In genomic region chr1:230694991-230695390, GRCh38 we compare ENCODE assay signal across 27 cellular contexts. TPM values are rescaled to one million over a fixed set of nuclear protein-coding genes. Genes with fewer than 3 reads are reported as not detected.
"Had no signal": no experiment of that assay in that cellular context is flagged by ENCODE, and none has a peak within 500 bp of the region (broad histone marks: within the 10 kb centered on the region; RNA-seq: fewer than 3 reads in every experiment).

No MANE protein-coding gene starts in this region.

- H3K9me3 Mint-ChIP-seq: activated CD8-positive, alpha-beta T cell treated with anti-CD3 and anti-CD28 coated beads for 36 hours; activated naive CD4-positive, alpha-beta T cell treated with anti-CD3 and anti-CD28 coated beads for 36 hours; activated T-helper 2 cell treated with anti-CD3 and anti-CD28 coated beads, Interferon-gamma antibody, Interleukin-2, Interleukin-4, amounts not matched to agents 10 μg/mL and 5 μg/mL and 100 μg/mL, durations not matched to agents 14 hours and 24 hours and 36 hours; stimulated activated naive CD8-positive, alpha-beta T cell treated with anti-CD3 and anti-CD28 coated beads, Interleukin-15, Interleukin-2, amounts not matched to agents 100 ng/mL and 50 ng/mL, for 24 hours; T-cell had no signal

- H3K27me3 ChIP-seq: right atrium auricular region, transverse colon, vagina had no signal

- H3K27ac ChIP-seq: foreskin keratinocyte, right atrium auricular region, skin epidermis, transverse colon, vagina had no signal

- H3K4me1 ChIP-seq: foreskin keratinocyte, transverse colon, vagina had no signal

- H3K27ac Mint-ChIP-seq: activated CD8-positive, alpha-beta T cell treated with anti-CD3 and anti-CD28 coated beads for 36 hours; activated naive CD4-positive, alpha-beta T cell treated with anti-CD3 and anti-CD28 coated beads for 36 hours; activated T-helper 2 cell treated with anti-CD3 and anti-CD28 coated beads, Interferon-gamma antibody, Interleukin-2, Interleukin-4, amounts not matched to agents 10 μg/mL and 5 μg/mL and 100 μg/mL, durations not matched to agents 14 hours and 24 hours and 36 hours; progenitor cell of endocrine pancreas; stimulated activated naive CD8-positive, alpha-beta T cell treated with anti-CD3 and anti-CD28 coated beads, Interleukin-15, Interleukin-2, amounts not matched to agents 100 ng/mL and 50 ng/mL, for 24 hours; T-cell had no signal

- H3K4me1 Mint-ChIP-seq: T-cell had no signal

- DNase-seq: activated CD4-positive, alpha-beta T cell treated with anti-CD3 and anti-CD28 coated beads for 48 hours; activated CD4-positive, CD25-positive, alpha-beta regulatory T cell; activated CD8-positive, alpha-beta T cell treated with anti-CD3 and anti-CD28 coated beads for 36 hours; activated naive CD4-positive, alpha-beta T cell treated with anti-CD3 and anti-CD28 coated beads for 36 hours; activated T-cell treated with anti-CD3 and anti-CD28 coated beads, Interleukin-2, amount 50 U/mL, for 1 hour; aorta; foreskin keratinocyte; hypothalamus; midbrain; T-cell; transverse colon had no signal

- H3K27me3 Mint-ChIP-seq: activated CD8-positive, alpha-beta T cell treated with anti-CD3 and anti-CD28 coated beads for 36 hours; progenitor cell of endocrine pancreas; stimulated activated naive CD8-positive, alpha-beta T cell treated with anti-CD3 and anti-CD28 coated beads, Interleukin-15, Interleukin-2, amounts not matched to agents 100 ng/mL and 50 ng/mL, for 24 hours had no signal

- H3K9me3 ChIP-seq: right atrium auricular region, transverse colon, vagina had no signal

- ATAC-seq: activated CD8-positive, alpha-beta T cell treated with anti-CD3 and anti-CD28 coated beads for 36 hours; foreskin keratinocyte; left lobe of liver had no signal

- H3K4me3 ChIP-seq: right atrium auricular region, skin epidermis, transverse colon, vagina had no signal

- H3K4me3 Mint-ChIP-seq: activated CD8-positive, alpha-beta T cell treated with anti-CD3 and anti-CD28 coated beads for 36 hours; activated naive CD4-positive, alpha-beta T cell treated with anti-CD3 and anti-CD28 coated beads for 36 hours; stimulated activated naive CD8-positive, alpha-beta T cell treated with anti-CD3 and anti-CD28 coated beads, Interleukin-15, Interleukin-2, amounts not matched to agents 100 ng/mL and 50 ng/mL, for 24 hours; T-cell had no signal

RNA-seq across cellular contexts. Expression of gene AGT, which starts 18.9 kb away (rescaled TPM):
- total RNA-seq: activated CD8-positive, alpha-beta T cell treated with anti-CD3 and anti-CD28 coated beads for 36 hours; activated naive CD4-positive, alpha-beta T cell treated with anti-CD3 and anti-CD28 coated beads for 36 hours; activated T-helper 2 cell treated with anti-CD3 and anti-CD28 coated beads, Interferon-gamma antibody, Interleukin-2, Interleukin-4, amounts not matched to agents 10 μg/mL and 5 μg/mL and 100 μg/mL, durations not matched to agents 14 hours and 24 hours and 36 hours; dermis microvascular lymphatic vessel endothelial cell; foreskin keratinocyte; lung microvascular endothelial cell had no signal
- polyA plus RNA-seq: foreskin keratinocyte, keratinocyte, neural cell had no signal

RNA-seq across cellular contexts. Expression of gene CAPN9, which starts 52.2 kb away (rescaled TPM):
- total RNA-seq: activated CD8-positive, alpha-beta T cell treated with anti-CD3 and anti-CD28 coated beads for 36 hours; activated naive CD4-positive, alpha-beta T cell treated with anti-CD3 and anti-CD28 coated beads for 36 hours; activated T-helper 2 cell treated with anti-CD3 and anti-CD28 coated beads, Interferon-gamma antibody, Interleukin-2, Interleukin-4, amounts not matched to agents 10 μg/mL and 5 μg/mL and 100 μg/mL, durations not matched to agents 14 hours and 24 hours and 36 hours; aorta; bronchial epithelial cell; chondrocyte; dermis microvascular lymphatic vessel endothelial cell; epithelial cell of proximal tubule; foreskin keratinocyte; left lobe of liver; lung microvascular endothelial cell; omental fat pad; right atrium auricular region; T-cell; vagina had no signal
- polyA plus RNA-seq: fibroblast of lung, foreskin keratinocyte, keratinocyte had no signal
